1 cellular context compared by ENCODE assay signal in genomic region chr2:190470256-190470826, GRCh38.
TF ChIP-seq lines count a peak whose summit lies in the region.

No MANE protein-coding gene starts in this region.

TF ChIP-seq in K562, 482 proteins besides CTCF, POLR2A, EP300 and RAD21 (continued from another document):
- TF ChIP-seq THRB (CRISPR knock-in tag; conservative IDR thresholded peaks at IDR 0.05) = no peak
TF ChIP-seq in K562: peak in this region for 0.
